Comparison of ENCODE assay signal across 16 cellular contexts in genomic region chr11:121412000-121412587, GRCh38.
"Had no signal": no experiment of that assay in that cellular context is flagged by ENCODE, and none has a peak within 500 bp of the region (broad histone marks: within the 10 kb centered on the region; RNA-seq: fewer than 3 reads in every experiment).

No MANE protein-coding gene starts in this region.

- H3K9me3 Mint-ChIP-seq: effector memory CD8-positive, alpha-beta T cell; mesothelial cell of epicardium; neural crest cell had no signal

- H3K27ac ChIP-seq: ovary, stomach, testis, upper lobe of left lung had no signal

- H3K27ac Mint-ChIP-seq: activated naive CD8-positive, alpha-beta T cell; effector memory CD8-positive, alpha-beta T cell; mesothelial cell of epicardium had no signal

- H3K4me3 ChIP-seq: lung, ovary, stomach, testis, upper lobe of left lung had no signal

- H3K27me3 ChIP-seq: ovary, stomach, testis, upper lobe of left lung had no signal

- DNase-seq: activated CD4-positive, alpha-beta T cell treated with anti-CD3 and anti-CD28 coated beads for 1 hour; activated CD4-positive, alpha-beta T cell treated with anti-CD3 and anti-CD28 coated beads, Interleukin-2, amount 50 U/mL, for 4 hours; cerebellar nuclear complex; effector memory CD8-positive, alpha-beta T cell; foreskin melanocyte; ovary; stimulated activated CD4-positive, alpha-beta T cell treated with anti-CD3 and anti-CD28 coated beads, Interleukin-12 subunit alpha, Interleukin-12 subunit beta, amount 100 ng/mL, for 4 hours; stimulated activated CD4-positive, alpha-beta T cell treated with anti-CD3 and anti-CD28 coated beads, Interleukin-2, amount 100 ng/mL, for 24 hours; stomach; SW 1271; testis; upper lobe of left lung had no signal

- ATAC-seq: effector memory CD8-positive, alpha-beta T cell had no signal

- H3K9me3 ChIP-seq: ovary, stomach, testis, upper lobe of left lung had no signal

- H3K4me3 Mint-ChIP-seq: activated naive CD8-positive, alpha-beta T cell; effector memory CD8-positive, alpha-beta T cell; mesothelial cell of epicardium; neural crest cell had no signal

- H3K36me3 ChIP-seq: ovary, stomach, upper lobe of left lung had no signal

- H3K36me3 Mint-ChIP-seq: activated naive CD8-positive, alpha-beta T cell; mesothelial cell of epicardium had no signal

- H3K27me3 Mint-ChIP-seq: activated naive CD8-positive, alpha-beta T cell; effector memory CD8-positive, alpha-beta T cell had no signal
